1 cellular context compared by ENCODE assay signal in the genomic region with DNA sequence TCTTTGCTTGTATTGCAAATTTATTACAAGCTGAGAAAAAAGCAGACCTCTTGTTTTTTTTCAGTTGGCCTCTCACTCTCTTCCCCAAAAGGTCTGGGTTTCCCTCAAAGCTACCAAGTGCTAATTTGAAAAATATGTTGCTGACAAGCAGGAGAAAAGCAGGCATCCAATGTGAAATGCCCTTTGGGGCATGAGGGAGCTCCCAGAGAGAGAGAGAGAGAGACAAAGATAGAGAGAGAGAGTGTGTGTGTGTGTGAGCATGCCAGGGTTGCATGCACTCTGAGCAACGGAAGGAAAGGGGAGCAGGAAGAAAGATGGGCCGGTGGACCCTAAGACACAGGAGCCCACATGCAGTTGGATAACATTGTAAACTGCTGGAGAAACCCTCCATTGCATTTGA.
TF ChIP-seq lines count a peak whose summit lies in the region.

No MANE protein-coding gene starts in this region.

TF ChIP-seq in H1, 55 proteins besides CTCF, POLR2A, EP300 and RAD21 (continued from another document):
- TF ChIP-seq TEAD4 (IDR thresholded peaks at IDR 0.05; ENCODE audit: low read depth, low read length) (no peak), RNF2 (IDR thresholded peaks at IDR 0.05; ENCODE audit: borderline replicate concordance, low read depth, low read length, missing control alignments, poor library complexity, severe bottlenecking) (no peak), CTBP2 (IDR thresholded peaks at IDR 0.05; ENCODE audit: borderline replicate concordance, insufficient read depth, insufficient read length, low read length) (no peak), NANOG (IDR thresholded peaks at IDR 0.05; ENCODE audit: insufficient read depth, low read depth, low read length, poor library complexity, severe bottlenecking) (no peak), KDM1A (IDR thresholded peaks at IDR 0.05; ENCODE audit: borderline replicate concordance, low read length) (no peak), SRF (IDR thresholded peaks at IDR 0.05; ENCODE audit: low read depth, low read length) (no peak), NRF1 (IDR thresholded peaks at IDR 0.05; ENCODE audit: low read depth, low read length) (no peak), SP1 (IDR thresholded peaks at IDR 0.05; ENCODE audit: low read depth, low read length) (no peak)
- TF ChIP-seq, protein P1, sequence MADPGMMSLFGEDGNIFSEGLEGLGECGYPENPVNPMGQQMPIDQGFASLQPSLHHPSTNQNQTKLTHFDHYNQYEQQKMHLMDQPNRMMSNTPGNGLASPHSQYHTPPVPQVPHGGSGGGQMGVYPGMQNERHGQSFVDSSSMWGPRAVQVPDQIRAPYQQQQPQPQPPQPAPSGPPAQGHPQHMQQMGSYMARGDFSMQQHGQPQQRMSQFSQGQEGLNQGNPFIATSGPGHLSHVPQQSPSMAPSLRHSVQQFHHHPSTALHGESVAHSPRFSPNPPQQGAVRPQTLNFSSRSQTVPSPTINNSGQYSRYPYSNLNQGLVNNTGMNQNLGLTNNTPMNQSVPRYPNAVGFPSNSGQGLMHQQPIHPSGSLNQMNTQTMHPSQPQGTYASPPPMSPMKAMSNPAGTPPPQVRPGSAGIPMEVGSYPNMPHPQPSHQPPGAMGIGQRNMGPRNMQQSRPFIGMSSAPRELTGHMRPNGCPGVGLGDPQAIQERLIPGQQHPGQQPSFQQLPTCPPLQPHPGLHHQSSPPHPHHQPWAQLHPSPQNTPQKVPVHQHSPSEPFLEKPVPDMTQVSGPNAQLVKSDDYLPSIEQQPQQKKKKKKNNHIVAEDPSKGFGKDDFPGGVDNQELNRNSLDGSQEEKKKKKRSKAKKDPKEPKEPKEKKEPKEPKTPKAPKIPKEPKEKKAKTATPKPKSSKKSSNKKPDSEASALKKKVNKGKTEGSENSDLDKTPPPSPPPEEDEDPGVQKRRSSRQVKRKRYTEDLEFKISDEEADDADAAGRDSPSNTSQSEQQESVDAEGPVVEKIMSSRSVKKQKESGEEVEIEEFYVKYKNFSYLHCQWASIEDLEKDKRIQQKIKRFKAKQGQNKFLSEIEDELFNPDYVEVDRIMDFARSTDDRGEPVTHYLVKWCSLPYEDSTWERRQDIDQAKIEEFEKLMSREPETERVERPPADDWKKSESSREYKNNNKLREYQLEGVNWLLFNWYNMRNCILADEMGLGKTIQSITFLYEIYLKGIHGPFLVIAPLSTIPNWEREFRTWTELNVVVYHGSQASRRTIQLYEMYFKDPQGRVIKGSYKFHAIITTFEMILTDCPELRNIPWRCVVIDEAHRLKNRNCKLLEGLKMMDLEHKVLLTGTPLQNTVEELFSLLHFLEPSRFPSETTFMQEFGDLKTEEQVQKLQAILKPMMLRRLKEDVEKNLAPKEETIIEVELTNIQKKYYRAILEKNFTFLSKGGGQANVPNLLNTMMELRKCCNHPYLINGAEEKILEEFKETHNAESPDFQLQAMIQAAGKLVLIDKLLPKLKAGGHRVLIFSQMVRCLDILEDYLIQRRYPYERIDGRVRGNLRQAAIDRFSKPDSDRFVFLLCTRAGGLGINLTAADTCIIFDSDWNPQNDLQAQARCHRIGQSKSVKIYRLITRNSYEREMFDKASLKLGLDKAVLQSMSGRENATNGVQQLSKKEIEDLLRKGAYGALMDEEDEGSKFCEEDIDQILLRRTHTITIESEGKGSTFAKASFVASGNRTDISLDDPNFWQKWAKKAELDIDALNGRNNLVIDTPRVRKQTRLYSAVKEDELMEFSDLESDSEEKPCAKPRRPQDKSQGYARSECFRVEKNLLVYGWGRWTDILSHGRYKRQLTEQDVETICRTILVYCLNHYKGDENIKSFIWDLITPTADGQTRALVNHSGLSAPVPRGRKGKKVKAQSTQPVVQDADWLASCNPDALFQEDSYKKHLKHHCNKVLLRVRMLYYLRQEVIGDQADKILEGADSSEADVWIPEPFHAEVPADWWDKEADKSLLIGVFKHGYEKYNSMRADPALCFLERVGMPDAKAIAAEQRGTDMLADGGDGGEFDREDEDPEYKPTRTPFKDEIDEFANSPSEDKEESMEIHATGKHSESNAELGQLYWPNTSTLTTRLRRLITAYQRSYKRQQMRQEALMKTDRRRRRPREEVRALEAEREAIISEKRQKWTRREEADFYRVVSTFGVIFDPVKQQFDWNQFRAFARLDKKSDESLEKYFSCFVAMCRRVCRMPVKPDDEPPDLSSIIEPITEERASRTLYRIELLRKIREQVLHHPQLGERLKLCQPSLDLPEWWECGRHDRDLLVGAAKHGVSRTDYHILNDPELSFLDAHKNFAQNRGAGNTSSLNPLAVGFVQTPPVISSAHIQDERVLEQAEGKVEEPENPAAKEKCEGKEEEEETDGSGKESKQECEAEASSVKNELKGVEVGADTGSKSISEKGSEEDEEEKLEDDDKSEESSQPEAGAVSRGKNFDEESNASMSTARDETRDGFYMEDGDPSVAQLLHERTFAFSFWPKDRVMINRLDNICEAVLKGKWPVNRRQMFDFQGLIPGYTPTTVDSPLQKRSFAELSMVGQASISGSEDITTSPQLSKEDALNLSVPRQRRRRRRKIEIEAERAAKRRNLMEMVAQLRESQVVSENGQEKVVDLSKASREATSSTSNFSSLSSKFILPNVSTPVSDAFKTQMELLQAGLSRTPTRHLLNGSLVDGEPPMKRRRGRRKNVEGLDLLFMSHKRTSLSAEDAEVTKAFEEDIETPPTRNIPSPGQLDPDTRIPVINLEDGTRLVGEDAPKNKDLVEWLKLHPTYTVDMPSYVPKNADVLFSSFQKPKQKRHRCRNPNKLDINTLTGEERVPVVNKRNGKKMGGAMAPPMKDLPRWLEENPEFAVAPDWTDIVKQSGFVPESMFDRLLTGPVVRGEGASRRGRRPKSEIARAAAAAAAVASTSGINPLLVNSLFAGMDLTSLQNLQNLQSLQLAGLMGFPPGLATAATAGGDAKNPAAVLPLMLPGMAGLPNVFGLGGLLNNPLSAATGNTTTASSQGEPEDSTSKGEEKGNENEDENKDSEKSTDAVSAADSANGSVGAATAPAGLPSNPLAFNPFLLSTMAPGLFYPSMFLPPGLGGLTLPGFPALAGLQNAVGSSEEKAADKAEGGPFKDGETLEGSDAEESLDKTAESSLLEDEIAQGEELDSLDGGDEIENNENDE (IDR thresholded peaks at IDR 0.05; ENCODE audit: insufficient replicate concordance, low read length): no peak
